In the genomic region with DNA sequence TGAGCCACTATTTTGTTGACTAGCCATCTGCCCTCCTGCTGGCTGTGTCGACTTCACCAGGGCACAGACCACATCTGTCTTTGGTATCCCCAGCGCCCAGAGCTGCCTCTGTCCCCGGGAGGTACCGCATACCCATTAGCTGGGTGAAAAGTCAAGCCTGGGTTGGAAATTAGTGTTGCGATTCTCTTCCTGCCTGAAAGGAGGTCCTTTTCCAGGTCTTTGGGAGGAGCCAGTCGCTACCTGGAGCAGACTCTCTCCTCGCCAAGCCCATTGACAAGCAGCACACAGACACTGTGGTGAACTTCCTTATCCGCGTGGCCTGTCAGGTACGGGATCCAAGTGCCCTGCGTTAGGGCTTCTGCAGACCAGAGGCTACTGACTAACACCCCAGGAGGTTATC, we compare ENCODE assay signal across 27 cellular contexts.
"Had no signal": no experiment of that assay in that cellular context is flagged by ENCODE, and none has a peak within 500 bp of the region (broad histone marks: within the 10 kb centered on the region; RNA-seq: fewer than 3 reads in every experiment).

No MANE protein-coding gene starts in this region.

- H3K9me3 Mint-ChIP-seq: activated CD4-positive, alpha-beta T cell treated with anti-CD3 and anti-CD28 coated beads, Interleukin-2, amount 10 ng/mL, durations not matched to agents 24 days and 14 days; activated CD8-positive, alpha-beta T cell treated with anti-CD3 and anti-CD28 coated beads for 36 hours; activated naive CD8-positive, alpha-beta T cell treated with anti-CD3 and anti-CD28 coated beads, Interleukin-2, amount 10 ng/mL, durations not matched to agents 7 days and 5 days; activated T-cell treated with anti-CD3 and anti-CD28 coated beads, Interleukin-2, amount 50 U/mL, for 72 hours; activated T-helper 17 cell treated with anti-CD3 and anti-CD28 coated beads, Interleukin-2, amount 50 U/mL, for 72 hours had no signal

- H3K27me3 ChIP-seq: ascending aorta, cardiac muscle cell, Peyer's patch had no signal

- ATAC-seq: activated CD8-positive, alpha-beta T cell treated with anti-CD3 and anti-CD28 coated beads for 36 hours; activated T-cell treated with anti-CD3 and anti-CD28 coated beads, Interleukin-2, amount 50 U/mL, for 72 hours; activated T-helper 17 cell treated with anti-CD3 and anti-CD28 coated beads, Interleukin-2, amount 50 U/mL, for 72 hours; K562; PC-3 had no signal

- H3K4me1 Mint-ChIP-seq: activated CD4-positive, alpha-beta T cell treated with anti-CD3 and anti-CD28 coated beads, Interleukin-2, amount 10 ng/mL, durations not matched to agents 24 days and 14 days; activated naive CD8-positive, alpha-beta T cell treated with anti-CD3 and anti-CD28 coated beads, Interleukin-2, amount 10 ng/mL, durations not matched to agents 7 days and 5 days; activated T-helper 17 cell treated with anti-CD3 and anti-CD28 coated beads, Interleukin-2, amount 50 U/mL, for 72 hours had no signal

- H3K27ac ChIP-seq: ascending aorta, cardiac muscle cell, Peyer's patch, WERI-Rb-1 had no signal

- H3K4me3 Mint-ChIP-seq: activated CD4-positive, alpha-beta T cell treated with anti-CD3 and anti-CD28 coated beads, Interleukin-2, amount 10 ng/mL, durations not matched to agents 24 days and 14 days; activated CD8-positive, alpha-beta T cell treated with anti-CD3 and anti-CD28 coated beads for 36 hours; activated naive CD8-positive, alpha-beta T cell treated with anti-CD3 and anti-CD28 coated beads, Interleukin-2, amount 10 ng/mL, durations not matched to agents 7 days and 5 days; activated T-cell treated with anti-CD3 and anti-CD28 coated beads, Interleukin-2, amount 50 U/mL, for 72 hours; activated T-helper 17 cell treated with anti-CD3 and anti-CD28 coated beads, Interleukin-2, amount 50 U/mL, for 72 hours had no signal

- H3K27me3 Mint-ChIP-seq: activated CD4-positive, alpha-beta T cell treated with anti-CD3 and anti-CD28 coated beads, Interleukin-2, amount 10 ng/mL, durations not matched to agents 24 days and 14 days; activated CD8-positive, alpha-beta T cell treated with anti-CD3 and anti-CD28 coated beads for 36 hours; activated naive CD8-positive, alpha-beta T cell treated with anti-CD3 and anti-CD28 coated beads, Interleukin-2, amount 10 ng/mL, durations not matched to agents 7 days and 5 days; activated T-helper 17 cell treated with anti-CD3 and anti-CD28 coated beads, Interleukin-2, amount 50 U/mL, for 72 hours had no signal

- H3K4me3 ChIP-seq: ascending aorta, cardiac muscle cell, K562, Peyer's patch had no signal

- H3K27ac Mint-ChIP-seq: activated CD4-positive, alpha-beta T cell treated with anti-CD3 and anti-CD28 coated beads, Interleukin-2, amount 10 ng/mL, durations not matched to agents 24 days and 14 days; activated CD8-positive, alpha-beta T cell treated with anti-CD3 and anti-CD28 coated beads for 36 hours; activated naive CD8-positive, alpha-beta T cell treated with anti-CD3 and anti-CD28 coated beads, Interleukin-2, amount 10 ng/mL, durations not matched to agents 7 days and 5 days; activated T-helper 17 cell treated with anti-CD3 and anti-CD28 coated beads, Interleukin-2, amount 50 U/mL, for 72 hours had no signal

- DNase-seq: activated CD4-positive, alpha-beta T cell treated with anti-CD3 and anti-CD28 coated beads, Interleukin-2, amount 10 ng/mL, durations not matched to agents 24 days and 14 days; activated CD4-positive, alpha-beta T cell treated with anti-CD3 and anti-CD28 coated beads, Interleukin-2, amount 50 U/mL, for 4 hours; activated CD8-positive, alpha-beta T cell treated with anti-CD3 and anti-CD28 coated beads for 36 hours; activated effector memory CD4-positive, alpha-beta T cell treated with anti-CD3 and anti-CD28 coated beads, Interleukin-2, amount 50 U/mL, for 16 hours; activated naive CD4-positive, alpha-beta T cell; activated naive CD4-positive, alpha-beta T cell treated with anti-CD3 and anti-CD28 coated beads, Interleukin-2, amount 50 U/mL, for 16 hours; activated naive CD8-positive, alpha-beta T cell treated with anti-CD3 and anti-CD28 coated beads, Interleukin-2, amount 10 ng/mL, durations not matched to agents 7 days and 5 days; activated T-cell treated with anti-CD3 and anti-CD28 coated beads, Interleukin-2, amount 50 U/mL, for 1 hour; activated T-cell treated with anti-CD3 and anti-CD28 coated beads, Interleukin-2, amount 50 U/mL, for 72 hours; NCI-H1105; NCI-H1417 treated with DMSO at 0.1 percent for 48 hours; NCI-H187 treated with DMSO at 0.1 percent for 48 hours; NCI-H2081 treated with DMSO at 0.1 percent for 48 hours; NCI-H510A; NCI-H526; NCI-H748 treated with DMSO at 0.1 percent for 48 hours; NK-92 treated with Interleukin-12 subunit alpha and Interleukin-12 subunit beta, amount 100 ng/mL, for 24 hours; PC-3; Peyer's patch; RPMI8226; SIG-M5; T1000; WERI-Rb-1 had no signal

- H3K4me1 ChIP-seq: ascending aorta, Peyer's patch had no signal
